In genomic region chr11:4085575-4085974, GRCh38 we compare ENCODE assay signal across 19 cellular contexts. TPM values are rescaled to one million over a fixed set of nuclear protein-coding genes. Genes with fewer than 3 reads are reported as not detected.
DNase-seq lines count a peak whose midpoint lies in the region; ATAC-seq and TF ChIP-seq lines count a peak whose summit lies in the region.
"Had no signal": no experiment of that assay in that cellular context is flagged by ENCODE, and none has a peak within 500 bp of the region (broad histone marks: within the 10 kb centered on the region; RNA-seq: fewer than 3 reads in every experiment).

No MANE protein-coding gene starts in this region.

- intact Hi-C loops in CD8-positive, alpha-beta T cell (cut with DNase I, micrococcal nuclease), result no loop called here
- intact Hi-C loops in left ventricle myocardium inferior (cut with micrococcal nuclease), result no loop called here

- CTCF ChIA-PET in CD8-positive, alpha-beta T cell (lab: Charles Lee), result interaction anchor here (0.7 to 2.7 kb wide), 5 partner anchors 12 to 244 kb away, joined by 3 to 21 read pairs (median 4); no protein-coding TSS in a partner anchor
- CTCF ChIA-PET in T-cell (lab: Charles Lee) (interaction anchor here in 1 of 2 donors (1.0 to 1.4 kb wide), 3 partner anchors 12 to 230 kb away, joined by 3 to 4 read pairs (median 3); partner anchors contain the start of gene STIM1), WTC11 (lab: Charles Lee) (interaction anchor here (0.6 to 1.9 kb wide), 5 partner anchors 13 to 277 kb away, joined by 3 to 11 read pairs (median 4); partner anchors contain the start of genes PGAP2 and STIM1)

- H3K36me3 ChIP-seq in CD8-positive, alpha-beta T cell (ENCODE audit: insufficient read depth, low read length), result peaks cover 41% of the 10 kb centered on the region
- peaks cover 56% of the 10 kb centered on the region for H3K36me3 ChIP-seq in left ventricle myocardium inferior

- POLR2A ChIA-PET in CD8-positive, alpha-beta T cell (lab: Charles Lee), result interaction anchor here (0.9 kb wide), 1 partner anchor 224 kb away, joined by 3 read pairs; no protein-coding TSS in a partner anchor
- POLR2A ChIA-PET in T-cell (lab: Charles Lee) (no interaction called here), WTC11 (lab: Charles Lee) (no interaction called here)
- POLR2A ChIA-PET in naive thymus-derived CD8-positive, alpha-beta T cell (lab: Charles Lee), result interaction anchor here (0.6 to 1.0 kb wide), 2 partner anchors 8 to 245 kb away, joined by 5 read pairs; partner anchors contain the start of gene RRM1

- no peaks in the 10 kb centered on the region for H3K27me3 Mint-ChIP-seq in CD8-positive, alpha-beta T cell (ENCODE audit: low read depth)
- H3K27me3 Mint-ChIP-seq in T-cell (no peaks in the 10 kb centered on the region), WTC11 (ENCODE audit: low read depth) (no peaks in the 10 kb centered on the region)
- no peaks in the 10 kb centered on the region for H3K27me3 Mint-ChIP-seq in naive thymus-derived CD8-positive, alpha-beta T cell
- H3K27me3 Mint-ChIP-seq: CD8-positive, alpha-beta memory T cell had no signal

- H3K27ac Mint-ChIP-seq in CD8-positive, alpha-beta T cell, result peak overlapping the region; percentile 65
- H3K27ac Mint-ChIP-seq in T-cell (peak overlapping the region; percentile 23 to 58), WTC11 (no peak overlapping the region)
- H3K27ac Mint-ChIP-seq in naive thymus-derived CD8-positive, alpha-beta T cell, result peak overlapping the region in 8 of 10 donors; percentile 28 to 90 (median 41)

- H3K27me3 ChIP-seq in CD8-positive, alpha-beta T cell (ENCODE audit: insufficient read depth, low read length), result no peaks in the 10 kb centered on the region
- H3K27me3 ChIP-seq in left ventricle myocardium inferior (ENCODE audit: low read depth), result no peaks in the 10 kb centered on the region

- H3K36me3 Mint-ChIP-seq in CD8-positive, alpha-beta T cell, result peaks cover 90% of the 10 kb centered on the region
- H3K36me3 Mint-ChIP-seq in T-cell (peaks cover 65% of the 10 kb centered on the region), WTC11 (no peaks in the 10 kb centered on the region)
- peaks cover 0 to 80% (median 31%) of the 10 kb centered on the region in 3 donors for H3K36me3 Mint-ChIP-seq in naive thymus-derived CD8-positive, alpha-beta T cell

- ATAC-seq in CD8-positive, alpha-beta T cell, result no peak
- ATAC-seq in T-cell (replicated peaks in 1 of 4) (no peak), WTC11 (no peak)
- no peak for ATAC-seq in naive thymus-derived CD8-positive, alpha-beta T cell
- ATAC-seq: PC-3 had no signal

- H3K4me1 Mint-ChIP-seq in CD8-positive, alpha-beta T cell (ENCODE audit: low read depth), result peaks cover 22% of the 10 kb centered on the region
- H3K4me1 Mint-ChIP-seq in T-cell (peaks cover 39 to 49% (median 42%) of the 10 kb centered on the region in 3 donors), WTC11 (peaks cover 12% of the 10 kb centered on the region)
- peaks cover 27 to 42% (median 34%) of the 10 kb centered on the region in 4 donors for H3K4me1 Mint-ChIP-seq in naive thymus-derived CD8-positive, alpha-beta T cell

- no peak overlapping the region for H3K27ac ChIP-seq in CD8-positive, alpha-beta T cell (ENCODE audit: low read depth, low read length)
- H3K27ac ChIP-seq in left ventricle myocardium inferior (replicated peaks), result no peak overlapping the region

- peaks cover 15% of the 10 kb centered on the region for H3K4me1 ChIP-seq in CD8-positive, alpha-beta T cell (ENCODE audit: insufficient read depth, low read length)
- H3K4me1 ChIP-seq in left ventricle myocardium inferior, result no peaks in the 10 kb centered on the region

- no peak overlapping the region for H3K4me3 Mint-ChIP-seq in CD8-positive, alpha-beta T cell
- H3K4me3 Mint-ChIP-seq in T-cell (no peak overlapping the region), WTC11 (no peak overlapping the region)
- no peak overlapping the region for H3K4me3 Mint-ChIP-seq in naive thymus-derived CD8-positive, alpha-beta T cell
- H3K4me3 Mint-ChIP-seq: CD8-positive, alpha-beta memory T cell had no signal

- no peak overlapping the region for H3K4me3 ChIP-seq in CD8-positive, alpha-beta T cell (ENCODE audit: low read depth, low read length)
- no peak overlapping the region for H3K4me3 ChIP-seq in left ventricle myocardium inferior

- H3K9me3 ChIP-seq in CD8-positive, alpha-beta T cell (ENCODE audit: low read length), result no peaks in the 10 kb centered on the region
- no peaks in the 10 kb centered on the region for H3K9me3 ChIP-seq in left ventricle myocardium inferior (replicated peaks)
- H3K9me3 ChIP-seq: SK-N-SH had no signal

- peak; percentile 51 for DNase-seq in CD1c-positive myeloid dendritic cell (ENCODE audit: extremely low spot score)
- no peak for DNase-seq in CD8-positive, alpha-beta T cell
- no peak for DNase-seq in T-cell
- DNase-seq in naive thymus-derived CD8-positive, alpha-beta T cell, result no peak
- no peak for DNase-seq in NK-92 (lab: John Stamatoyannopoulos, UW; ENCODE audit: unreplicated experiment)
- DNase-seq in WTC11 (ENCODE audit: low spot score), result no peak
- no peak for DNase-seq in left ventricle myocardium inferior
- DNase-seq: ACHN; CD8-positive, alpha-beta memory T cell; Karpas-422; NCI-H1105; NCI-H2081; NCI-H2171 treated with DMSO at 0.1 percent for 48 hours; NCI-H446 treated with DMSO at 0.1 percent for 48 hours; NK-92 treated with Interleukin-12 subunit alpha and Interleukin-12 subunit beta, amount 100 ng/mL, for 24 hours; PC-3; RPMI8226; SHP77 treated with DMSO at 0.1 percent for 48 hours; SK-N-SH had no signal

- H3K9me3 Mint-ChIP-seq in CD8-positive, alpha-beta T cell, result no peaks in the 10 kb centered on the region
- H3K9me3 Mint-ChIP-seq in T-cell (no peaks in the 10 kb centered on the region), WTC11 (no peaks in the 10 kb centered on the region)
- no peaks in the 10 kb centered on the region for H3K9me3 Mint-ChIP-seq in naive thymus-derived CD8-positive, alpha-beta T cell
- H3K9me3 Mint-ChIP-seq: CD8-positive, alpha-beta memory T cell had no signal

- TF ChIP-seq CTCF in CD8-positive, alpha-beta T cell (IDR thresholded peaks at IDR 0.05), result no peak
- TF ChIP-seq CTCF in WTC11 (IDR thresholded peaks at IDR 0.05), result no peak
- no peak for TF ChIP-seq CTCF in left ventricle myocardium inferior (IDR thresholded peaks at IDR 0.05; ENCODE audit: borderline replicate concordance)

TF ChIP-seq in WTC11, 78 proteins besides CTCF, POLR2A, EP300 and RAD21:
- TF ChIP-seq MAX (CRISPR knock-in tag; IDR thresholded peaks at IDR 0.05), result no peak
- TF ChIP-seq ZBTB21 (CRISPR knock-in tag; IDR thresholded peaks at IDR 0.05; ENCODE audit: borderline replicate concordance), result no peak
- TF ChIP-seq SP1 (CRISPR knock-in tag; conservative IDR thresholded peaks at IDR 0.05), result no peak
- TF ChIP-seq ZMAT4 (CRISPR knock-in tag; IDR thresholded peaks at IDR 0.05), result no peak
- no peak for TF ChIP-seq ERG (CRISPR knock-in tag; IDR thresholded peaks at IDR 0.05)
- no peak for TF ChIP-seq MLX (CRISPR knock-in tag; IDR thresholded peaks at IDR 0.05)
- TF ChIP-seq CBFB (CRISPR knock-in tag; IDR thresholded peaks at IDR 0.05; ENCODE audit: low read depth), result no peak

RNA-seq across cellular contexts. Expression of gene RRM1, which starts 9.0 kb away (rescaled TPM):
- total RNA-seq in CD8-positive, alpha-beta T cell, result 10 to 100 TPM; 53.1 to 57.3 TPM
- total RNA-seq in T-cell, result 10 to 100 TPM; 27.4 to 50.8 (median 36.1) TPM
- 10 to 100 TPM; 22.6 to 29.8 TPM for total RNA-seq in naive thymus-derived CD8-positive, alpha-beta T cell
- polyA plus RNA-seq in naive thymus-derived CD8-positive, alpha-beta T cell, result 10 to 100 TPM; 26.2 to 39.3 (median 27.0) TPM
- 84.8 to 90.6 TPM (median 88.8 TPM) in 3 replicates for total RNA-seq in WTC11 (2021)
- 28.5 TPM for total RNA-seq in left ventricle myocardium inferior

Comparison
In these comparisons a context has a peak if more than half of its experiments do, and no peak if none do; other contexts are left out.
1. POLR2A ChIA-PET loops: an anchor here in CD8-positive, alpha-beta T cell (0.9 kb wide) and naive thymus-derived CD8-positive, alpha-beta T cell (0.6 to 1.0 kb wide); none called in T-cell and WTC11.